Comparison of ENCODE assay signal across 9 cellular contexts in genomic region chr7:44961844-44962482, GRCh38. TPM values are rescaled to one million over a fixed set of nuclear protein-coding genes. Genes with fewer than 3 reads are reported as not detected.
DNase-seq lines count a peak whose midpoint lies in the region; ATAC-seq, FAIRE-seq and TF ChIP-seq lines count a peak whose summit lies in the region.
"Had no signal": no experiment of that assay in that cellular context is flagged by ENCODE, and none has a peak within 500 bp of the region (broad histone marks: within the 10 kb centered on the region; RNA-seq: fewer than 3 reads in every experiment).

No MANE protein-coding gene starts in this region.

- no peak overlapping the region for H2BK120ac ChIP-seq in neuronal stem cell (ENCODE audit: low read depth, low read length)

- H3K4me1 ChIP-seq in duodenal mucosa (ENCODE audit: control insufficient read depth in 1 of 2, insufficient read depth in 2 of 2, low read length in 2 of 2) (peaks cover 0 to 13% of the 10 kb centered on the region in 2 donors), neuronal stem cell (ENCODE audit: control insufficient read depth in 2 of 2, insufficient read depth in 1 of 2, low read depth in 1 of 2, low read length in 2 of 2) (peaks cover 0 to 2% of the 10 kb centered on the region in 2 donors), kidney (ENCODE audit: control insufficient read depth in 1 of 2, insufficient read depth in 1 of 2, low read depth in 1 of 2, low read length in 2 of 2) (peaks cover 0 to 4% of the 10 kb centered on the region in 2 donors)

- H3K27ac Mint-ChIP-seq in CD4-positive, alpha-beta T cell, result no peak overlapping the region
- H3K27ac Mint-ChIP-seq: activated B cell treated with CpG ODN at 0.5 μM for 24 hours had no signal

- no peak overlapping the region for H3K4me3 Mint-ChIP-seq in CD4-positive, alpha-beta T cell
- H3K4me3 Mint-ChIP-seq: activated B cell treated with CpG ODN at 0.5 μM for 24 hours had no signal

- H3K9ac ChIP-seq in duodenal mucosa (ENCODE audit: low read depth in 1 of 2, low read length in 2 of 2), result no peak overlapping the region
- peak overlapping the region; percentile 70 for H3K9ac ChIP-seq in neuronal stem cell (ENCODE audit: low read depth, low read length, poor library complexity)
- H3K9ac ChIP-seq in kidney (ENCODE audit: low read length in 2 of 2), result no peak overlapping the region

- H3K9me3 ChIP-seq in CD4-positive, alpha-beta T cell (ENCODE audit: control insufficient read depth, low read length), result no peaks in the 10 kb centered on the region
- H3K9me3 ChIP-seq in duodenal mucosa (ENCODE audit: control insufficient read depth in 1 of 2, low read length in 2 of 2), result no peaks in the 10 kb centered on the region
- H3K9me3 ChIP-seq in neuronal stem cell (replicated peaks in 1 of 2; ENCODE audit: control insufficient read depth in 2 of 2, insufficient read depth in 1 of 2, low read depth in 1 of 2, low read length in 2 of 2), result no peaks in the 10 kb centered on the region
- no peaks in the 10 kb centered on the region for H3K9me3 ChIP-seq in kidney (ENCODE audit: control insufficient read depth in 1 of 2, low read length in 2 of 2)

- peak overlapping the region; percentile 48 for H2BK5ac ChIP-seq in neuronal stem cell (ENCODE audit: low read length)

- H4K8ac ChIP-seq in neuronal stem cell (ENCODE audit: low read depth, low read length), result peak overlapping the region; percentile 52

- intact Hi-C loops in CD4-positive, alpha-beta T cell (cut with DNase I, micrococcal nuclease), result no loop called here
- intact Hi-C loops in kidney (cut with DNase I), result no loop called here

- H2AK5ac ChIP-seq in neuronal stem cell (ENCODE audit: low read depth, low read length), result peak overlapping the region; percentile 91

- peak overlapping the region; percentile 85 for H4K91ac ChIP-seq in neuronal stem cell (ENCODE audit: low read depth, low read length, poor library complexity)

- H3K4me3 ChIP-seq in duodenal mucosa (ENCODE audit: low read depth in 1 of 2, low read length in 2 of 2) (peak overlapping the region; percentile 43 to 45), neuronal stem cell (ENCODE audit: low read length in 2 of 2) (no peak overlapping the region), kidney (ENCODE audit: low read length in 2 of 2) (peak overlapping the region in 1 of 2 donors; percentile 25)

- no peak for FAIRE-seq in kidney (lab: Jason Lieb, UNC)

- H3K36me3 ChIP-seq in duodenal mucosa (ENCODE audit: control insufficient read depth in 1 of 2, insufficient read depth in 2 of 2, low read length in 2 of 2) (no peaks in the 10 kb centered on the region), neuronal stem cell (replicated peaks in 1 of 2; ENCODE audit: control insufficient read depth in 2 of 2, insufficient read depth in 2 of 2, low read length in 2 of 2) (no peaks in the 10 kb centered on the region), kidney (ENCODE audit: control insufficient read depth in 1 of 2, insufficient read depth in 2 of 2, low read length in 2 of 2) (no peaks in the 10 kb centered on the region)

- H3K4me2 ChIP-seq in neuronal stem cell (ENCODE audit: insufficient read depth, low read length, poor library complexity, severe bottlenecking), result peak overlapping the region; percentile 43

- in situ Hi-C loops in KBM-7 (cut with MboI; ENCODE audit: low pct_unique_long_range_greater_than_20kb, low sequenced_read_pairs), result no loop called here

- peak overlapping the region; percentile 89 for H2BK15ac ChIP-seq in neuronal stem cell (ENCODE audit: low read length)

- peaks cover 37% of the 10 kb centered on the region for H3K36me3 Mint-ChIP-seq in CD4-positive, alpha-beta T cell (ENCODE audit: low read depth)

- no peak for ATAC-seq in CD4-positive, alpha-beta T cell (ENCODE audit: poor library complexity)

- H2AFZ ChIP-seq in neuronal stem cell (ENCODE audit: low read length), result peak overlapping the region; percentile 78

- H3K27me3 ChIP-seq in CD4-positive, alpha-beta T cell (ENCODE audit: control insufficient read depth, insufficient read depth, low read length), result no peaks in the 10 kb centered on the region
- H3K27me3 ChIP-seq in duodenal mucosa (ENCODE audit: control insufficient read depth in 1 of 2, insufficient read depth in 2 of 2, low read length in 2 of 2), result peaks cover 6 to 9% of the 10 kb centered on the region in 2 donors
- H3K27me3 ChIP-seq in neuronal stem cell (ENCODE audit: control insufficient read depth in 3 of 3, insufficient read depth in 3 of 3, low read depth in 1 of 3, low read length in 3 of 3), result peaks cover 0 to 40% (median 13%) of the 10 kb centered on the region in 3 experiments

- POLR2A ChIA-PET in CD4-positive, alpha-beta T cell (lab: Charles Lee), result interaction anchor here (1.3 to 1.7 kb wide), 2 partner anchors 11 to 119 kb away, joined by 3 to 7 read pairs; no protein-coding TSS in a partner anchor

- H3K9me3 Mint-ChIP-seq in CD4-positive, alpha-beta T cell, result no peaks in the 10 kb centered on the region
- H3K9me3 Mint-ChIP-seq: activated B cell treated with CpG ODN at 0.5 μM for 24 hours had no signal

- peak overlapping the region; percentile 92 for H3K23ac ChIP-seq in neuronal stem cell (ENCODE audit: low read depth, low read length, poor library complexity)

- no peak for TF ChIP-seq CTCF in CD4-positive, alpha-beta T cell (IDR thresholded peaks at IDR 0.05)
- TF ChIP-seq CTCF in GM20000 (IDR thresholded peaks at IDR 0.05; ENCODE audit: extremely low read depth, missing control alignments), result no peak
- TF ChIP-seq CTCF in kidney (IDR thresholded peaks at IDR 0.05; ENCODE audit: borderline replicate concordance, extremely low read depth, insufficient read depth), result no peak

- DNase-seq in CD4-positive, alpha-beta T cell, result no peak
- DNase-seq in GM20000 (ENCODE audit: low spot score) (peak; percentile 54), neuronal stem cell (ENCODE audit: low spot score) (no peak), KBM-7 (no peak), kidney (no peak), NCI-H1436 (lab: John Stamatoyannopoulos, UW) (no peak)
- no peak for DNase-seq in central memory CD4-positive, alpha-beta T cell
- DNase-seq: activated B cell treated with CpG ODN at 0.5 μM for 24 hours had no signal

- H3K79me1 ChIP-seq in neuronal stem cell (ENCODE audit: low read depth, low read length), result peaks cover 3% of the 10 kb centered on the region

- H3K4me1 Mint-ChIP-seq in CD4-positive, alpha-beta T cell (ENCODE audit: low read depth), result peaks cover 17% of the 10 kb centered on the region

- WGBS in neuronal stem cell (ENCODE audit: extremely low coverage in 2 of 2, insufficient read length in 2 of 2, insufficient replicate concordance in 1 of 2), 2 donors, result no CpG with 5 or more reads among the region's 16 CpGs

- no peak overlapping the region for H3K18ac ChIP-seq in neuronal stem cell (ENCODE audit: low read length)

- peak overlapping the region; percentile 82 for H3K14ac ChIP-seq in neuronal stem cell (ENCODE audit: low read length)

- peak overlapping the region; percentile 95 for H3K4ac ChIP-seq in neuronal stem cell (ENCODE audit: low read length)

- H3K27me3 Mint-ChIP-seq in CD4-positive, alpha-beta T cell, result no peaks in the 10 kb centered on the region
- H3K27me3 Mint-ChIP-seq: activated B cell treated with CpG ODN at 0.5 μM for 24 hours had no signal

- CTCF ChIA-PET in CD4-positive, alpha-beta T cell (lab: Charles Lee), result no interaction called here

- peak overlapping the region; percentile 41 for H3K27ac ChIP-seq in CD4-positive, alpha-beta T cell (ENCODE audit: low read depth, low read length)
- H3K27ac ChIP-seq in duodenal mucosa (ENCODE audit: low read depth, low read length) (no peak overlapping the region), neuronal stem cell (replicated peaks; ENCODE audit: low read length) (no peak overlapping the region), kidney (ENCODE audit: low read depth in 2 of 2, low read length in 2 of 2) (no peak overlapping the region)

- H2BK12ac ChIP-seq in neuronal stem cell (ENCODE audit: low read length), result peak overlapping the region; percentile 90

RNA-seq across cellular contexts. Expression of gene MYO1G, which starts 16.9 kb away (rescaled TPM):
- 100 to 1,000 TPM; 155 to 157 TPM for total RNA-seq in CD4-positive, alpha-beta T cell
- polyA plus RNA-seq in neuronal stem cell (2013, experiment 1 of 2), result 0.03 TPM
- polyA plus RNA-seq in neuronal stem cell (2013, experiment 2 of 2), result 0.06 TPM
- total RNA-seq in kidney, result 14.3 TPM
- 0.60 TPM for polyA plus RNA-seq in kidney (ENCODE audit: insufficient read depth, low read depth, low replicate concordance)

RNA-seq across cellular contexts. Expression of gene CCM2, which starts 38.0 kb away (rescaled TPM):
- 10 to 100 TPM; 48.8 to 52.8 TPM for total RNA-seq in CD4-positive, alpha-beta T cell
- 29.8 TPM for polyA plus RNA-seq in neuronal stem cell (2013, experiment 1 of 2)
- 30.1 TPM for polyA plus RNA-seq in neuronal stem cell (2013, experiment 2 of 2)
- 35.0 TPM for total RNA-seq in kidney
- polyA plus RNA-seq in kidney (ENCODE audit: insufficient read depth, low read depth, low replicate concordance), result 37.8 TPM

Comparison
In these comparisons a context has a peak if more than half of its experiments do, and no peak if none do; other contexts are left out.
1. H3K4me3 ChIP-seq: peak in duodenal mucosa (2 of 2); none in neuronal stem cell (0 of 2).
2. RNA of gene MYO1G, which starts 16.9 kb away (total RNA-seq): 155 to 157 TPM in CD4-positive, alpha-beta T cell; 14.3 TPM in kidney (single experiment); every median in the first group is over 10 times any median in the second.